ENCODE assay signal across 23 cellular contexts in the genomic region with DNA sequence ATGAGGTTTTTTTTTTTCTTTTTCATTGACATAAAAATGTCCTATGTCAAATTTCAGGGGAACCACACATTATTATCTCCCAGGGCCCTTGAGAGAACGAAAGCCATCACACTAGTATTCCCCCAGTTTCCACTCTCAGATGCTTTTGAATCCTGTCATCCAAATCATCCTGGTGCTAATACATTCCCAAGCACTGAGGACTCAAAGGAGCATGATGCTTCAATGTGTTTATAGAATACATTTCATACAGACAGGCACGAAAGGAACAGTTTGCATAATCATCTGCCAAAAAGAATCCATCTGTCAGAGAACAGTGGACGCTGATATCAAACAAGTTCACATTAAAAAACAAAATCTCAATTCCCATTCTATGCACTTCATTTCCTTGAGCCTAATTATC.
"Had no signal": no experiment of that assay in that cellular context is flagged by ENCODE, and none has a peak within 500 bp of the region (broad histone marks: within the 10 kb centered on the region; RNA-seq: fewer than 3 reads in every experiment).

No MANE protein-coding gene starts in this region.

- H3K4me3 Mint-ChIP-seq: naive B cell; neural crest cell; stimulated activated memory B cell treated with anti-CD40 and anti-IgM and Interleukin-4, amounts not matched to agents 10 μg/mL and 1 μg/mL and 100 μg/mL, for 72 hours; stimulated activated naive CD8-positive, alpha-beta T cell treated with anti-CD3 and anti-CD28 coated beads, Interleukin-15, Interleukin-2, amounts not matched to agents 100 ng/mL and 50 ng/mL, for 24 hours had no signal

- DNase-seq: effector CD4-positive, alpha-beta T cell; foreskin fibroblast; glutamatergic neuron; islet precursor cell; left ventricle myocardium superior; mesenchymal stem cell; midbrain; naive B cell; ovary; right lobe of liver; spleen; stimulated activated CD4-positive, alpha-beta T cell treated with anti-CD3 and anti-CD28 coated beads, Interleukin-15, amount 100 ng/mL, for 24 hours; stimulated activated CD4-positive, alpha-beta T cell treated with anti-CD3 and anti-CD28 coated beads, Interleukin-1b, Interleukin-23, amount 100 ng/mL, for 48 hours; stimulated activated CD4-positive, alpha-beta T cell treated with anti-CD3 and anti-CD28 coated beads, Interleukin-4, amount 100 ng/mL, for 24 hours; tibial artery; upper lobe of left lung; uterus had no signal

- H3K36me3 Mint-ChIP-seq: naive B cell; stimulated activated memory B cell treated with anti-CD40 and anti-IgM and Interleukin-4, amounts not matched to agents 10 μg/mL and 1 μg/mL and 100 μg/mL, for 72 hours had no signal

- ATAC-seq: gastroesophageal sphincter; left ventricle myocardium superior; right lobe of liver; stimulated activated memory B cell treated with anti-CD40 and anti-IgM and Interleukin-4, amounts not matched to agents 10 μg/mL and 1 μg/mL and 100 μg/mL, for 72 hours had no signal

- H3K4me3 ChIP-seq: coronary artery, gastroesophageal sphincter, lung, ovary, right lobe of liver, spleen, tibial artery, upper lobe of left lung, uterus had no signal

- H3K27me3 ChIP-seq: gastroesophageal sphincter, ovary, right lobe of liver, spleen, tibial artery, upper lobe of left lung, uterus had no signal

- H3K27me3 Mint-ChIP-seq: stimulated activated memory B cell treated with anti-CD40 and anti-IgM and Interleukin-4, amounts not matched to agents 10 μg/mL and 1 μg/mL and 100 μg/mL, for 72 hours; stimulated activated naive CD8-positive, alpha-beta T cell treated with anti-CD3 and anti-CD28 coated beads, Interleukin-15, Interleukin-2, amounts not matched to agents 100 ng/mL and 50 ng/mL, for 24 hours had no signal

- H3K27ac Mint-ChIP-seq: naive B cell; stimulated activated memory B cell treated with anti-CD40 and anti-IgM and Interleukin-4, amounts not matched to agents 10 μg/mL and 1 μg/mL and 100 μg/mL, for 72 hours; stimulated activated naive CD8-positive, alpha-beta T cell treated with anti-CD3 and anti-CD28 coated beads, Interleukin-15, Interleukin-2, amounts not matched to agents 100 ng/mL and 50 ng/mL, for 24 hours had no signal

- H3K27ac ChIP-seq: coronary artery, gastroesophageal sphincter, ovary, right lobe of liver, spleen, tibial artery, upper lobe of left lung, uterus had no signal

- H3K9me3 Mint-ChIP-seq: naive B cell; neural crest cell; stimulated activated memory B cell treated with anti-CD40 and anti-IgM and Interleukin-4, amounts not matched to agents 10 μg/mL and 1 μg/mL and 100 μg/mL, for 72 hours; stimulated activated naive CD8-positive, alpha-beta T cell treated with anti-CD3 and anti-CD28 coated beads, Interleukin-15, Interleukin-2, amounts not matched to agents 100 ng/mL and 50 ng/mL, for 24 hours had no signal

- H3K4me1 ChIP-seq: gastroesophageal sphincter, right lobe of liver, spleen, tibial artery, upper lobe of left lung, uterus had no signal

- H3K4me1 Mint-ChIP-seq: naive B cell; stimulated activated memory B cell treated with anti-CD40 and anti-IgM and Interleukin-4, amounts not matched to agents 10 μg/mL and 1 μg/mL and 100 μg/mL, for 72 hours had no signal

- H3K36me3 ChIP-seq: gastroesophageal sphincter, ovary, right lobe of liver, spleen, tibial artery, upper lobe of left lung, uterus had no signal

- H3K9me3 ChIP-seq: gastroesophageal sphincter, ovary, right lobe of liver, spleen, tibial artery, upper lobe of left lung, uterus had no signal
